In the genomic region with DNA sequence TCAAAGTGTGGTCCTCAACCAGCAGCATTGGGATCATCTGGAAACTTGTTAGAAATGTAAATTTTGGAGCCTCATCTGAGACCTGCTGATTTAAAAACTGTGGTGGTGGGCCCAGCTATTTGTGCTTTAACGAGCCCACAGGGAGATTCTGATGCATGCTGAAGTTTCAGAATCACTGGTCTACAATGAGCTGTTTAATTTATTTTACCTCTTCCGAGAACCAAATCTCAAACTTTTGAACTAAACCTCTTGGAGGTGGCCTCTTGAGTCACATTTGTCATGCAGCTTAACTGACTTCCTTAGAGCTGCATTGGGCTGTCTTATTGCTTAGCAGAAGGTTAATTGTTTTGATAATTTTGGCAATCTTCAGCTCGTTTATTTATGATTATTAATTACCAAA, we compare ENCODE assay signal across 32 cellular contexts.
"Had no signal": no experiment of that assay in that cellular context is flagged by ENCODE, and none has a peak within 500 bp of the region (broad histone marks: within the 10 kb centered on the region; RNA-seq: fewer than 3 reads in every experiment).

No MANE protein-coding gene starts in this region.

- DNase-seq: Karpas-422, Kasumi-1, MG63, MM.1S, MV-4-11, NCI-H1048, NCI-H1092, NCI-H1092 treated with DMSO at 0.1 percent for 48 hours, NCI-H1105, NCI-H1436, NCI-H1436 treated with DMSO at 0.1 percent for 48 hours, NCI-H146, NCI-H1694, NCI-H1694 treated with DMSO at 0.1 percent for 48 hours, NCI-H187, NCI-H187 treated with DMSO at 0.1 percent for 48 hours, NCI-H1930, NCI-H2029, NCI-H2029 treated with DMSO at 0.1 percent for 48 hours, NCI-H2081, NCI-H2081 treated with DMSO at 0.1 percent for 48 hours, NCI-H2107, NCI-H2171 treated with DMSO at 0.1 percent for 48 hours, NCI-H2227 treated with DMSO at 0.1 percent for 48 hours, NCI-H226, NCI-H345, NCI-H446, NCI-H446 treated with DMSO at 0.1 percent for 48 hours, NCI-H510A, NCI-H510A treated with DMSO at 0.1 percent for 48 hours, NCI-H524 had no signal

- H3K36me3 ChIP-seq: MG63 had no signal

- H3K9me3 ChIP-seq: MG63 had no signal

- H3K9ac ChIP-seq: KMS-11 had no signal

- H3K4me2 ChIP-seq: KMS-11 had no signal

- H3K4me3 ChIP-seq: MG63 had no signal

- H3K27ac ChIP-seq: KMS-11 had no signal
